ENCODE assay signal across 1 cellular context in the genomic region with DNA sequence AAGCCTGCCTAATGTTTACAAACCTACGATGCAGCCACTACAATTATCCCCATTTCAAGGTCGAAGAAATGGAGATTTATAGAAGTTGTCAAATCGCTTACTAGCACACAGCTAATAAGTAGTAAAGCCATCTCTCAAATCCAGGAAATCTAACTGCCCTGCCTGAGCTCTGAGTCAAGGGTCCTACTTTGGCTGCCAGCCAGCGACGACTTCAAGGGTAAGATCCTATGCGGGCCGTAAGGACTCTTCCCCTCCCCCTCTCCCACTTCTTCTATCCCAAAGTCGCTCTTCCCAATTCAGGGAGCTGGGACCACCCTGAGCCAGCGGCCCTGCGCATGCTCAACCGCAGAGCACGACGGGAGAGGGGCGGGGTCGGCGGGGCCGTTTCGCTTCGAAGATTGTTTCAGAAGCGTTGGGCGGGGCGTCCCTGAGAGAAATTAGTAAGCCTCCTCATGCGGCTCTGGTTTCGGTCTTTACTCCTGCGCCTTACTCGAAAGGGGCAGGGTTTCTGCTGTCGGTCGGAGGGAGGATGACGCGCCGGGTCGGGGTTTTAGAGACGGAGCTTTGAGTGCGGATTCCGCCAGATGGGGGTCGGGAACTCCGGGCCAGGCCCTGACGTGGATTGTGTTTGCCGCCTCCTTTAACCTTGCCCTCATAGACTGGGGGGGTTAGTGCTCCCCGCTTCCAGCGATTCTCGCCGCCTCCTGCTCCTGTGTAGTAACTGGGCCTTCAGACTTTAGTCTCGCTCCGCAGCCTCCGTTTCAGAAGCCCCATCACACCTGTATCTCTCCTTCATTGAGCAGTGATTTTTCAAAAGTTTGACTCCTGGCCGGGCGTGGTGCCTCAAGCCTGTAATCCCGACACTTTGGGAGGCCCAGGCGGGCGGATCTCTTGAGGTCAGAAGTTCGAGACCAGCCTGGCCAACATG.
A peak's percentile ranks its signal among the peaks of the same experiment; 100 is the strongest.
TF ChIP-seq lines count a peak whose summit lies in the region.

A gene (plus strand): TSS at position 383 of the 928 bp plus-strand sequence. CDS start 14,603 bp downstream, outside the sequence.

TF ChIP-seq in HepG2, 621 proteins besides CTCF, POLR2A, EP300 and RAD21 (continued from another document and continues in another):
- TF ChIP-seq ZIK1 (CRISPR knock-in tag; IDR thresholded peaks at IDR 0.05; ENCODE audit: borderline replicate concordance, low read depth), result peak; percentile 36; the same call in 1 of the 2 replicates
- no peak for TF ChIP-seq SNRNP70 (IDR thresholded peaks at IDR 0.05; ENCODE audit: low read depth, low read length)
- TF ChIP-seq, protein P1, sequence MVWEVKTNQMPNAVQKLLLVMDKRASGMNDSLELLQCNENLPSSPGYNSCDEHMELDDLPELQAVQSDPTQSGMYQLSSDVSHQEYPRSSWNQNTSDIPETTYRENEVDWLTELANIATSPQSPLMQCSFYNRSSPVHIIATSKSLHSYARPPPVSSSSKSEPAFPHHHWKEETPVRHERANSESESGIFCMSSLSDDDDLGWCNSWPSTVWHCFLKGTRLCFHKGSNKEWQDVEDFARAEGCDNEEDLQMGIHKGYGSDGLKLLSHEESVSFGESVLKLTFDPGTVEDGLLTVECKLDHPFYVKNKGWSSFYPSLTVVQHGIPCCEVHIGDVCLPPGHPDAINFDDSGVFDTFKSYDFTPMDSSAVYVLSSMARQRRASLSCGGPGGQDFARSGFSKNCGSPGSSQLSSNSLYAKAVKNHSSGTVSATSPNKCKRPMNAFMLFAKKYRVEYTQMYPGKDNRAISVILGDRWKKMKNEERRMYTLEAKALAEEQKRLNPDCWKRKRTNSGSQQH (CRISPR knock-in tag; IDR thresholded peaks at IDR 0.05; ENCODE audit: low read depth), result no peak
- TF ChIP-seq, protein P2, sequence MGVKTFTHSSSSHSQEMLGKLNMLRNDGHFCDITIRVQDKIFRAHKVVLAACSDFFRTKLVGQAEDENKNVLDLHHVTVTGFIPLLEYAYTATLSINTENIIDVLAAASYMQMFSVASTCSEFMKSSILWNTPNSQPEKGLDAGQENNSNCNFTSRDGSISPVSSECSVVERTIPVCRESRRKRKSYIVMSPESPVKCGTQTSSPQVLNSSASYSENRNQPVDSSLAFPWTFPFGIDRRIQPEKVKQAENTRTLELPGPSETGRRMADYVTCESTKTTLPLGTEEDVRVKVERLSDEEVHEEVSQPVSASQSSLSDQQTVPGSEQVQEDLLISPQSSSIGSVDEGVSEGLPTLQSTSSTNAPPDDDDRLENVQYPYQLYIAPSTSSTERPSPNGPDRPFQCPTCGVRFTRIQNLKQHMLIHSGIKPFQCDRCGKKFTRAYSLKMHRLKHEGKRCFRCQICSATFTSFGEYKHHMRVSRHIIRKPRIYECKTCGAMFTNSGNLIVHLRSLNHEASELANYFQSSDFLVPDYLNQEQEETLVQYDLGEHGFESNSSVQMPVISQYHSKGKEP (CRISPR knock-in tag; IDR thresholded peaks at IDR 0.05), result no peak
- no peak for TF ChIP-seq ZNF230 (CRISPR knock-in tag; IDR thresholded peaks at IDR 0.05)
- no peak for TF ChIP-seq FLYWCH1 (CRISPR knock-in tag; IDR thresholded peaks at IDR 0.05)
- TF ChIP-seq, protein P3, sequence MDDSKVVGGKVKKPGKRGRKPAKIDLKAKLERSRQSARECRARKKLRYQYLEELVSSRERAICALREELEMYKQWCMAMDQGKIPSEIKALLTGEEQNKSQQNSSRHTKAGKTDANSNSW (CRISPR knock-in tag; IDR thresholded peaks at IDR 0.05; ENCODE audit: borderline replicate concordance), result no peak
- TF ChIP-seq ZFYVE20 (CRISPR knock-in tag; IDR thresholded peaks at IDR 0.05; ENCODE audit: borderline replicate concordance, low read depth), result no peak
- peak; percentile 56 for TF ChIP-seq GABPB1 (CRISPR knock-in tag; IDR thresholded peaks at IDR 0.05)
- TF ChIP-seq RFXANK (CRISPR knock-in tag; IDR thresholded peaks at IDR 0.05), result no peak
- no peak for TF ChIP-seq TMF1 (CRISPR knock-in tag; IDR thresholded peaks at IDR 0.05; ENCODE audit: low read depth)
- no peak for TF ChIP-seq RAD51 (IDR thresholded peaks at IDR 0.05; ENCODE audit: borderline replicate concordance)
- TF ChIP-seq, protein P4, sequence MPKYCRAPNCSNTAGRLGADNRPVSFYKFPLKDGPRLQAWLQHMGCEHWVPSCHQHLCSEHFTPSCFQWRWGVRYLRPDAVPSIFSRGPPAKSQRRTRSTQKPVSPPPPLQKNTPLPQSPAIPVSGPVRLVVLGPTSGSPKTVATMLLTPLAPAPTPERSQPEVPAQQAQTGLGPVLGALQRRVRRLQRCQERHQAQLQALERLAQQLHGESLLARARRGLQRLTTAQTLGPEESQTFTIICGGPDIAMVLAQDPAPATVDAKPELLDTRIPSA (CRISPR knock-in tag; IDR thresholded peaks at IDR 0.05; ENCODE audit: borderline replicate concordance), result no peak
- TF ChIP-seq, protein P5, sequence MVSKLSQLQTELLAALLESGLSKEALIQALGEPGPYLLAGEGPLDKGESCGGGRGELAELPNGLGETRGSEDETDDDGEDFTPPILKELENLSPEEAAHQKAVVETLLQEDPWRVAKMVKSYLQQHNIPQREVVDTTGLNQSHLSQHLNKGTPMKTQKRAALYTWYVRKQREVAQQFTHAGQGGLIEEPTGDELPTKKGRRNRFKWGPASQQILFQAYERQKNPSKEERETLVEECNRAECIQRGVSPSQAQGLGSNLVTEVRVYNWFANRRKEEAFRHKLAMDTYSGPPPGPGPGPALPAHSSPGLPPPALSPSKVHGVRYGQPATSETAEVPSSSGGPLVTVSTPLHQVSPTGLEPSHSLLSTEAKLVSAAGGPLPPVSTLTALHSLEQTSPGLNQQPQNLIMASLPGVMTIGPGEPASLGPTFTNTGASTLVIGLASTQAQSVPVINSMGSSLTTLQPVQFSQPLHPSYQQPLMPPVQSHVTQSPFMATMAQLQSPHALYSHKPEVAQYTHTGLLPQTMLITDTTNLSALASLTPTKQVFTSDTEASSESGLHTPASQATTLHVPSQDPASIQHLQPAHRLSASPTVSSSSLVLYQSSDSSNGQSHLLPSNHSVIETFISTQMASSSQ (IDR thresholded peaks at IDR 0.05; ENCODE audit: low read depth), result no peak
- TF ChIP-seq, protein P5 (CRISPR knock-in tag; IDR thresholded peaks at IDR 0.05; ENCODE audit: borderline replicate concordance), result no peak
- TF ChIP-seq ZNF616 (CRISPR knock-in tag; IDR thresholded peaks at IDR 0.05; ENCODE audit: low read depth), result no peak
- TF ChIP-seq, protein P6, sequence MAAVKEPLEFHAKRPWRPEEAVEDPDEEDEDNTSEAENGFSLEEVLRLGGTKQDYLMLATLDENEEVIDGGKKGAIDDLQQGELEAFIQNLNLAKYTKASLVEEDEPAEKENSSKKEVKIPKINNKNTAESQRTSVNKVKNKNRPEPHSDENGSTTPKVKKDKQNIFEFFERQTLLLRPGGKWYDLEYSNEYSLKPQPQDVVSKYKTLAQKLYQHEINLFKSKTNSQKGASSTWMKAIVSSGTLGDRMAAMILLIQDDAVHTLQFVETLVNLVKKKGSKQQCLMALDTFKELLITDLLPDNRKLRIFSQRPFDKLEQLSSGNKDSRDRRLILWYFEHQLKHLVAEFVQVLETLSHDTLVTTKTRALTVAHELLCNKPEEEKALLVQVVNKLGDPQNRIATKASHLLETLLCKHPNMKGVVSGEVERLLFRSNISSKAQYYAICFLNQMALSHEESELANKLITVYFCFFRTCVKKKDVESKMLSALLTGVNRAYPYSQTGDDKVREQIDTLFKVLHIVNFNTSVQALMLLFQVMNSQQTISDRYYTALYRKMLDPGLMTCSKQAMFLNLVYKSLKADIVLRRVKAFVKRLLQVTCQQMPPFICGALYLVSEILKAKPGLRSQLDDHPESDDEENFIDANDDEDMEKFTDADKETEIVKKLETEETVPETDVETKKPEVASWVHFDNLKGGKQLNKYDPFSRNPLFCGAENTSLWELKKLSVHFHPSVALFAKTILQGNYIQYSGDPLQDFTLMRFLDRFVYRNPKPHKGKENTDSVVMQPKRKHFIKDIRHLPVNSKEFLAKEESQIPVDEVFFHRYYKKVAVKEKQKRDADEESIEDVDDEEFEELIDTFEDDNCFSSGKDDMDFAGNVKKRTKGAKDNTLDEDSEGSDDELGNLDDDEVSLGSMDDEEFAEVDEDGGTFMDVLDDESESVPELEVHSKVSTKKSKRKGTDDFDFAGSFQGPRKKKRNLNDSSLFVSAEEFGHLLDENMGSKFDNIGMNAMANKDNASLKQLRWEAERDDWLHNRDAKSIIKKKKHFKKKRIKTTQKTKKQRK (IDR thresholded peaks at IDR 0.05; ENCODE audit: low read length), result no peak
- no peak for TF ChIP-seq ZSCAN20 (CRISPR knock-in tag; IDR thresholded peaks at IDR 0.05; ENCODE audit: borderline replicate concordance)
- TF ChIP-seq, protein P7, sequence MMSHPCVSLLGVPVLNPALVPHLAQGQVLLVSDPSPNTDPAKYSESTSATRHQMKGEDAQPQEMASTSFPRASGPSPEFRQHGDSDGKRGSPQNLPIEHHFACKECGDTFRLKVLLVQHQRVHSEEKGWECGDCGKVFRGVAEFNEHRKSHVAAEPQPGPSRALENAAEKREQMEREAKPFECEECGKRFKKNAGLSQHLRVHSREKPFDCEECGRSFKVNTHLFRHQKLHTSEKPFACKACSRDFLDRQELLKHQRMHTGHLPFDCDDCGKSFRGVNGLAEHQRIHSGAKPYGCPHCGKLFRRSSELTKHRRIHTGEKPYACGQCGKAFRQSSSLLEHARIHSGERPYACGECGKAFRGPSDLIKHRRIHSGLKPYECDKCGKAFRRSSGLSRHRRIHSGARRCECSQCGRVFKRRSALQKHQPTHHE (CRISPR knock-in tag; IDR thresholded peaks at IDR 0.05; ENCODE audit: borderline replicate concordance), result no peak
- TF ChIP-seq, protein P8, sequence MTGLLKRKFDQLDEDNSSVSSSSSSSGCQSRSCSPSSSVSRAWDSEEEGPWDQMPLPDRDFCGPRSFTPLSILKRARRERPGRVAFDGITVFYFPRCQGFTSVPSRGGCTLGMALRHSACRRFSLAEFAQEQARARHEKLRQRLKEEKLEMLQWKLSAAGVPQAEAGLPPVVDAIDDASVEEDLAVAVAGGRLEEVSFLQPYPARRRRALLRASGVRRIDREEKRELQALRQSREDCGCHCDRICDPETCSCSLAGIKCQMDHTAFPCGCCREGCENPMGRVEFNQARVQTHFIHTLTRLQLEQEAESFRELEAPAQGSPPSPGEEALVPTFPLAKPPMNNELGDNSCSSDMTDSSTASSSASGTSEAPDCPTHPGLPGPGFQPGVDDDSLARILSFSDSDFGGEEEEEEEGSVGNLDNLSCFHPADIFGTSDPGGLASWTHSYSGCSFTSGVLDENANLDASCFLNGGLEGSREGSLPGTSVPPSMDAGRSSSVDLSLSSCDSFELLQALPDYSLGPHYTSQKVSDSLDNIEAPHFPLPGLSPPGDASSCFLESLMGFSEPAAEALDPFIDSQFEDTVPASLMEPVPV (CRISPR knock-in tag; IDR thresholded peaks at IDR 0.05), result peak; percentile 58; the same call in 1 of the 2 replicates
- no peak for TF ChIP-seq U2AF2 (IDR thresholded peaks at IDR 0.05; ENCODE audit: low read depth, low read length)
- peak; percentile 24 for TF ChIP-seq YY1 (IDR thresholded peaks at IDR 0.05; ENCODE audit: insufficient read depth, insufficient replicate concordance, low read depth, low read length)
- TF ChIP-seq GTF3A (CRISPR knock-in tag; conservative IDR thresholded peaks at IDR 0.05), result no peak
- TF ChIP-seq, protein P9, sequence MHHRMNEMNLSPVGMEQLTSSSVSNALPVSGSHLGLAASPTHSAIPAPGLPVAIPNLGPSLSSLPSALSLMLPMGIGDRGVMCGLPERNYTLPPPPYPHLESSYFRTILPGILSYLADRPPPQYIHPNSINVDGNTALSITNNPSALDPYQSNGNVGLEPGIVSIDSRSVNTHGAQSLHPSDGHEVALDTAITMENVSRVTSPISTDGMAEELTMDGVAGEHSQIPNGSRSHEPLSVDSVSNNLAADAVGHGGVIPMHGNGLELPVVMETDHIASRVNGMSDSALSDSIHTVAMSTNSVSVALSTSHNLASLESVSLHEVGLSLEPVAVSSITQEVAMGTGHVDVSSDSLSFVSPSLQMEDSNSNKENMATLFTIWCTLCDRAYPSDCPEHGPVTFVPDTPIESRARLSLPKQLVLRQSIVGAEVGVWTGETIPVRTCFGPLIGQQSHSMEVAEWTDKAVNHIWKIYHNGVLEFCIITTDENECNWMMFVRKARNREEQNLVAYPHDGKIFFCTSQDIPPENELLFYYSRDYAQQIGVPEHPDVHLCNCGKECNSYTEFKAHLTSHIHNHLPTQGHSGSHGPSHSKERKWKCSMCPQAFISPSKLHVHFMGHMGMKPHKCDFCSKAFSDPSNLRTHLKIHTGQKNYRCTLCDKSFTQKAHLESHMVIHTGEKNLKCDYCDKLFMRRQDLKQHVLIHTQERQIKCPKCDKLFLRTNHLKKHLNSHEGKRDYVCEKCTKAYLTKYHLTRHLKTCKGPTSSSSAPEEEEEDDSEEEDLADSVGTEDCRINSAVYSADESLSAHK (CRISPR knock-in tag; IDR thresholded peaks at IDR 0.05; ENCODE audit: borderline replicate concordance), result no peak
- TF ChIP-seq, protein P10, sequence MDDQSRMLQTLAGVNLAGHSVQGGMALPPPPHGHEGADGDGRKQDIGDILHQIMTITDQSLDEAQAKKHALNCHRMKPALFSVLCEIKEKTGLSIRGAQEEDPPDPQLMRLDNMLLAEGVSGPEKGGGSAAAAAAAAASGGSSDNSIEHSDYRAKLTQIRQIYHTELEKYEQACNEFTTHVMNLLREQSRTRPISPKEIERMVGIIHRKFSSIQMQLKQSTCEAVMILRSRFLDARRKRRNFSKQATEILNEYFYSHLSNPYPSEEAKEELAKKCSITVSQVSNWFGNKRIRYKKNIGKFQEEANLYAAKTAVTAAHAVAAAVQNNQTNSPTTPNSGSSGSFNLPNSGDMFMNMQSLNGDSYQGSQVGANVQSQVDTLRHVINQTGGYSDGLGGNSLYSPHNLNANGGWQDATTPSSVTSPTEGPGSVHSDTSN (CRISPR knock-in tag; IDR thresholded peaks at IDR 0.05; ENCODE audit: borderline replicate concordance), result no peak
- peak; percentile 83 for TF ChIP-seq GATAD1 (CRISPR knock-in tag; IDR thresholded peaks at IDR 0.05)
- TF ChIP-seq, protein P11, sequence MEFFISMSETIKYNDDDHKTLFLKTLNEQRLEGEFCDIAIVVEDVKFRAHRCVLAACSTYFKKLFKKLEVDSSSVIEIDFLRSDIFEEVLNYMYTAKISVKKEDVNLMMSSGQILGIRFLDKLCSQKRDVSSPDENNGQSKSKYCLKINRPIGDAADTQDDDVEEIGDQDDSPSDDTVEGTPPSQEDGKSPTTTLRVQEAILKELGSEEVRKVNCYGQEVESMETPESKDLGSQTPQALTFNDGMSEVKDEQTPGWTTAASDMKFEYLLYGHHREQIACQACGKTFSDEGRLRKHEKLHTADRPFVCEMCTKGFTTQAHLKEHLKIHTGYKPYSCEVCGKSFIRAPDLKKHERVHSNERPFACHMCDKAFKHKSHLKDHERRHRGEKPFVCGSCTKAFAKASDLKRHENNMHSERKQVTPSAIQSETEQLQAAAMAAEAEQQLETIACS (CRISPR knock-in tag; IDR thresholded peaks at IDR 0.05), result no peak
- TF ChIP-seq ZNF292 (CRISPR knock-in tag; IDR thresholded peaks at IDR 0.05; ENCODE audit: borderline replicate concordance, low read depth), result no peak
